In the genomic region with DNA sequence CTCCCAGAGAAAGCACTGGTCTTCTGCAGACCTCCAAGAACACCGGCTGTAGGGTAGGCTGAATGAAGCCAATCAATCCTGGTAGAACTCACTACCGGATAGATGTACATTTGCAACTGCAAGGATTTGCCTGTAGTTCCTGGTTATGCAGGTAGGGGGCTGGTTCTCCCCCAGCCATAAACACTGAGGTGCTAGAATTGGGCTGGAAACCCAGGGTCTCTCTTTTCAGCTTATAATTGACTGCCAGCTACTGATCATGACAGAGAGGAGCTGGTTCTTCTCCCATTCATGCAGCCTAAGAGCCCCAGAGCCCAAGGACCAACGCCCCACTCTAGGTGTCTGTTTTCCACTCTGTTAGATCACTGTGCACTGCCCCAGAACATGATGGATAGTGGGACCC, we compare ENCODE assay signal across 1 cellular context.
TF ChIP-seq lines count a peak whose summit lies in the region.

No MANE protein-coding gene starts in this region.

TF ChIP-seq in endothelial cell of umbilical vein, 7 proteins besides CTCF, POLR2A, EP300 and RAD21 (continued from another document):
- TF ChIP-seq EZH2 (IDR thresholded peaks at IDR 0.05; ENCODE audit: borderline replicate concordance, low read depth, low read length, severe bottlenecking) (no peak), GATA2 (IDR thresholded peaks at IDR 0.05; ENCODE audit: insufficient read depth, insufficient read length, low read depth, low read length) (no peak), MAX (IDR thresholded peaks at IDR 0.05; ENCODE audit: insufficient read depth, insufficient read length) (no peak), FOS (IDR thresholded peaks at IDR 0.05; ENCODE audit: borderline replicate concordance, insufficient read depth, low read length) (no peak)
